Comparison of ENCODE assay signal across 17 cellular contexts in the genomic region with DNA sequence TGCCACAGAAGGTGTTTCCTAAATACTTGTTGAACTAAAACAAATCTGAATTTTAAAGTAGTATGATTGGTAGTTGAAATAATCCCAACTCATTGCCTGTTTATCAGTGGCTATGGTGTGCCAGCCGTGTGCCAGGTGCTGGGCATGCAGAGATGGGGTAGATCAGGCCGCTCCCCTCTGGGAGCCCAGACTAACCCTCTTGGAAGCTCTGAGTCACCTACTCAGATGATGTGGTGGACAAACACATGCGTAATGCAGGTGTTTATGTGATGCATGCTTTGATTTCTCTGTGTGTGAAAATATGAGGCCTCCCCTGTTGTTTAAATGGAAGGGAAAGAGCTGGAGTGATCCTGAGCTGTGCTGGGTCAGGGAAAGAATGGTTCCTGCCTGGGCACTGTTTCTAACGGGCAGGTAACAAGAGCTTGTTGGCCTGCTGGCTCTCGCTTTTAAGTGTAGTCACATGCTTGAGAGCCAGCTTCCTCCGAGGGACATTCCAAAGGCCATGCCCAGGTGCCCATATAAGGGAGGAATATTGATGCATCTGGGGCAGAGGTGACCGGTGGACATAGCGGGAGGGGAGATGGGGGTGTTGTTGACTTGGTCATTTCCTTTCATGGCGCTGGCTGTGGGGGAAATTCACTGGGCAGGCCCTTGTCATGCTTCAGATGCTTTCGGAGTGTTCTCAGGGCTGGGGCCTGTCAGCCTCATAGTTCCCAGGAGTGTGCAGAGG. TPM values are rescaled to one million over a fixed set of nuclear protein-coding genes. Genes with fewer than 3 reads are reported as not detected.
DNase-seq lines count a peak whose midpoint lies in the region; ATAC-seq and TF ChIP-seq lines count a peak whose summit lies in the region.
"Had no signal": no experiment of that assay in that cellular context is flagged by ENCODE, and none has a peak within 500 bp of the region (broad histone marks: within the 10 kb centered on the region; RNA-seq: fewer than 3 reads in every experiment).

No MANE protein-coding gene starts in this region.

- H3K27me3 Mint-ChIP-seq in H9 (ENCODE audit: low read depth) (no peaks in the 10 kb centered on the region; the same call in 1 of the 2 replicates), immature natural killer cell (ENCODE audit: low read depth in 3 of 3) (no peaks in the 10 kb centered on the region)
- H3K27me3 Mint-ChIP-seq: stimulated activated naive CD8-positive, alpha-beta T cell treated with anti-CD3 and anti-CD28 coated beads, Interleukin-15, amount 100 ng/mL, for 72 hours had no signal

- H3K36me3 ChIP-seq in lower lobe of right lung: peaks cover 88% of the 10 kb centered on the region
- H3K36me3 ChIP-seq in vagina: peaks cover 0 to 59% of the 10 kb centered on the region in 2 donors

- H2BK20ac ChIP-seq in H9 (ENCODE audit: low read depth, low read length, poor library complexity, severe bottlenecking): no peak overlapping the region

- H3K36me3 Mint-ChIP-seq in activated naive CD4-positive, alpha-beta T cell treated with anti-CD3 and anti-CD28 coated beads, Interleukin-2, amount 50 U/mL, for 72 hours: peaks cover 0 to 13% of the 10 kb centered on the region in 2 donors
- H3K36me3 Mint-ChIP-seq in H9 (ENCODE audit: insufficient read depth in 1 of 3, low read depth in 3 of 3): peaks cover 38 to 73% (median 61%) of the 10 kb centered on the region in 3 experiments
- peaks cover 9 to 44% (median 15%) of the 10 kb centered on the region in 3 donors for H3K36me3 Mint-ChIP-seq in immature natural killer cell

- no CpG with 5 or more reads among the region's 10 CpGs for whole genome bisulfite sequencing in H9 (ENCODE audit: extremely low coverage, insufficient read length, low lambda C conversion rate)

- no peak overlapping the region for H2BK120ac ChIP-seq in H9 (ENCODE audit: low read depth, low read length, poor library complexity, severe bottlenecking)

- H3K9me3 Mint-ChIP-seq in activated naive CD4-positive, alpha-beta T cell treated with anti-CD3 and anti-CD28 coated beads, Interleukin-2, amount 50 U/mL, for 72 hours: no peaks in the 10 kb centered on the region
- H3K9me3 Mint-ChIP-seq in H9 (no peaks in the 10 kb centered on the region), immature natural killer cell (no peaks in the 10 kb centered on the region)
- H3K9me3 Mint-ChIP-seq: neural progenitor cell; stimulated activated naive CD8-positive, alpha-beta T cell treated with anti-CD3 and anti-CD28 coated beads, Interleukin-15, amount 100 ng/mL, for 72 hours had no signal

- no peak overlapping the region for H2BK15ac ChIP-seq in H9 (ENCODE audit: low read depth, low read length)

- peaks cover 23% of the 10 kb centered on the region for H3K4me1 ChIP-seq in lower lobe of right lung
- H3K4me1 ChIP-seq in vagina: peaks cover 8% of the 10 kb centered on the region
- no peaks in the 10 kb centered on the region for H3K4me1 ChIP-seq in H9 (ENCODE audit: insufficient read depth, low read length)
- H3K4me1 ChIP-seq: neural progenitor cell had no signal

- H3K79me2 ChIP-seq in H9 (ENCODE audit: insufficient read depth, low read length): peaks cover 6% of the 10 kb centered on the region; the same call in 1 of the 2 replicates

- no peak overlapping the region for H3K4ac ChIP-seq in H9 (ENCODE audit: low read depth, low read length)

- H3K27ac Mint-ChIP-seq in activated naive CD4-positive, alpha-beta T cell treated with anti-CD3 and anti-CD28 coated beads, Interleukin-2, amount 50 U/mL, for 72 hours: peak overlapping the region; percentile 11 to 44
- H3K27ac Mint-ChIP-seq in H9 (peak overlapping the region in 1 of 3 experiments; percentile 79; a peak in 1 of 7 replicates), immature natural killer cell (no peak overlapping the region)
- H3K27ac Mint-ChIP-seq: neural progenitor cell had no signal

- H2AFZ ChIP-seq in H9 (ENCODE audit: low read length): no peak overlapping the region
- H2AFZ ChIP-seq: neural progenitor cell had no signal

- no peak overlapping the region for H4K5ac ChIP-seq in H9 (ENCODE audit: insufficient read length, low read depth, low read length)

- H3K4me3 Mint-ChIP-seq in H9 (no peak overlapping the region), immature natural killer cell (no peak overlapping the region)
- H3K4me3 Mint-ChIP-seq: neural progenitor cell; stimulated activated naive CD8-positive, alpha-beta T cell treated with anti-CD3 and anti-CD28 coated beads, Interleukin-15, amount 100 ng/mL, for 72 hours had no signal

- H2BK12ac ChIP-seq in H9 (ENCODE audit: insufficient read length, low read depth, low read length): no peak overlapping the region

- no peak overlapping the region for H3T11ph ChIP-seq in H9 (ENCODE audit: low read length)

- no peak overlapping the region for H2BK5ac ChIP-seq in H9 (ENCODE audit: insufficient read length, low read length)

- H3K9ac ChIP-seq in H9 (ENCODE audit: extremely low read depth, insufficient read length, low read length): no peak overlapping the region
- H3K9ac ChIP-seq: neural progenitor cell had no signal

- H3K4me3 ChIP-seq in epithelial cell of esophagus (ENCODE audit: low read length) (no peak overlapping the region), lower lobe of right lung (no peak overlapping the region), vagina (no peak overlapping the region)
- H3K4me3 ChIP-seq: neural progenitor cell had no signal

- ATAC-seq in activated naive CD4-positive, alpha-beta T cell treated with anti-CD3 and anti-CD28 coated beads, Interleukin-2, amount 50 U/mL, for 72 hours: peak in 1 of 2 donors; percentile 41
- ATAC-seq in lower lobe of right lung: peak; percentile 91 to 93
- ATAC-seq: stimulated activated naive CD8-positive, alpha-beta T cell treated with anti-CD3 and anti-CD28 coated beads, Interleukin-15, amount 100 ng/mL, for 72 hours had no signal

- no peak overlapping the region for H3K14ac ChIP-seq in H9 (ENCODE audit: insufficient read depth, low read length)

- H3K4me1 Mint-ChIP-seq in H9: no peaks in the 10 kb centered on the region
- H3K4me1 Mint-ChIP-seq in immature natural killer cell: peaks cover 20 to 26% of the 10 kb centered on the region in 2 donors

- H2AK5ac ChIP-seq in H9 (ENCODE audit: insufficient read length, low read length): no peak overlapping the region

- H4K8ac ChIP-seq in H9 (replicated peaks; ENCODE audit: insufficient read length, low read depth, low read length): no peak overlapping the region

- no peak for DNase-seq in activated naive CD4-positive, alpha-beta T cell treated with anti-CD3 and anti-CD28 coated beads, Interleukin-2, amount 50 U/mL, for 72 hours (ENCODE audit: low spot score in 2 of 2)
- DNase-seq in activated naive CD4-positive, alpha-beta T cell (lab: John Stamatoyannopoulos, UW): no peak
- DNase-seq in epithelial cell of esophagus (ENCODE audit: low read depth): peak; percentile 41
- DNase-seq in lower lobe of right lung: peak; percentile 63
- no peak for DNase-seq in vagina (ENCODE audit: extremely low spot score in 2 of 2)
- no peak for DNase-seq in NCI-H82 (lab: John Stamatoyannopoulos, UW)
- DNase-seq in H9: no peak
- DNase-seq in immature natural killer cell: no peak
- DNase-seq: activated CD8-positive, alpha-beta memory T cell treated with anti-CD3 and anti-CD28 coated beads for 24 hours; anterior cingulate cortex; NCI-H1105 treated with DMSO at 0.1 percent for 48 hours; NK-92 treated with Interleukin-12 subunit alpha and Interleukin-12 subunit beta, amount 100 ng/mL, for 24 hours; stimulated activated naive CD8-positive, alpha-beta T cell treated with anti-CD3 and anti-CD28 coated beads, Interleukin-15, amount 100 ng/mL, for 72 hours; T-helper 1 cell had no signal

- no peak overlapping the region for H3K4me2 ChIP-seq in H9 (ENCODE audit: insufficient read depth, insufficient read length, low read length)
- H3K4me2 ChIP-seq: neural progenitor cell had no signal

- H4K20me1 ChIP-seq in H9 (ENCODE audit: control insufficient read depth, insufficient read depth, insufficient read length): no peaks in the 10 kb centered on the region

- H3K27ac ChIP-seq in lower lobe of right lung (peak overlapping the region; percentile 74), vagina (peak overlapping the region; percentile 28), H9 (ENCODE audit: insufficient read length, low read depth, low read length) (no peak overlapping the region)
- H3K27ac ChIP-seq: epithelial cell of prostate, HL-60, neural progenitor cell had no signal

- no peak overlapping the region for H3K18ac ChIP-seq in H9 (ENCODE audit: insufficient read length, low read depth, low read length)

- H3K27me3 ChIP-seq in lower lobe of right lung (ENCODE audit: low read depth) (no peaks in the 10 kb centered on the region), vagina (no peaks in the 10 kb centered on the region), H9 (ENCODE audit: insufficient read depth, low read length) (no peaks in the 10 kb centered on the region)
- H3K27me3 ChIP-seq: neural progenitor cell had no signal

- no peak for TF ChIP-seq CTCF in epithelial cell of esophagus (IDR thresholded peaks at IDR 0.05; ENCODE audit: insufficient read depth, low read depth, low read length, missing control alignments)
- TF ChIP-seq CTCF in lower lobe of right lung (IDR thresholded peaks at IDR 0.05): no peak
- TF ChIP-seq CTCF in vagina (IDR thresholded peaks at IDR 0.05): no peak
- no peak for TF ChIP-seq CTCF in H9 (conservative IDR thresholded peaks at IDR 0.05)

- TF ChIP-seq POLR2A in vagina (IDR thresholded peaks at IDR 0.05): no peak

- H3K56ac ChIP-seq in H9 (ENCODE audit: insufficient read length, low read depth, low read length): no peak overlapping the region

- no peaks in the 10 kb centered on the region for H3K9me3 ChIP-seq in lower lobe of right lung
- H3K9me3 ChIP-seq in vagina: no peaks in the 10 kb centered on the region
- no peaks in the 10 kb centered on the region for H3K9me3 ChIP-seq in H9 (ENCODE audit: control insufficient read depth, low read depth, low read length)

- no peak overlapping the region for H3K23ac ChIP-seq in H9 (ENCODE audit: insufficient read length, low read depth, low read length)

- H3K23me2 ChIP-seq in H9 (ENCODE audit: insufficient read length, low read depth, low read length, poor library complexity, severe bottlenecking): no peaks in the 10 kb centered on the region

- no peak overlapping the region for H4K91ac ChIP-seq in H9 (ENCODE audit: insufficient read length, low read depth, low read length)

- peaks cover 6% of the 10 kb centered on the region for H3K79me1 ChIP-seq in H9 (ENCODE audit: insufficient read depth, low read depth, low read length, poor library complexity, severe bottlenecking)

- intact Hi-C loops in lower lobe of right lung (cut with DNase I) (no loop called here), vagina (cut with DNase I) (no loop called here)

RNA-seq across cellular contexts. Expression of a gene that starts 10.2 kb away (rescaled TPM):
- total RNA-seq in activated naive CD4-positive, alpha-beta T cell treated with anti-CD3 and anti-CD28 coated beads, Interleukin-2, amount 50 U/mL, for 72 hours: 10 to 100 TPM; 54.9 to 62.3 TPM
- total RNA-seq in lower lobe of right lung (72.2 TPM), vagina (61.6 TPM), H9 (2021) (61.4 and 63.3 TPM in 2 replicates)
- 10 to 100 TPM; 34.9 to 55.9 (median 37.7) TPM for polyA plus RNA-seq in immature natural killer cell

RNA-seq across cellular contexts. Expression of a gene that starts 28.8 kb away (rescaled TPM):
- 10 to 100 TPM; 30.8 to 50.4 TPM for total RNA-seq in activated naive CD4-positive, alpha-beta T cell treated with anti-CD3 and anti-CD28 coated beads, Interleukin-2, amount 50 U/mL, for 72 hours
- 39.3 TPM for total RNA-seq in lower lobe of right lung
- total RNA-seq in vagina: 34.6 TPM
- 52.3 and 54.1 TPM in 2 replicates for total RNA-seq in H9 (2021)
- polyA plus RNA-seq in immature natural killer cell: 10 to 100 TPM; 29.0 to 34.4 (median 32.4) TPM

RNA-seq across cellular contexts. Expression of a gene that starts 56.0 kb away (rescaled TPM):
- total RNA-seq in activated naive CD4-positive, alpha-beta T cell treated with anti-CD3 and anti-CD28 coated beads, Interleukin-2, amount 50 U/mL, for 72 hours: 10 to 100 TPM; 17.9 to 32.8 TPM
- total RNA-seq in lower lobe of right lung (84.5 TPM), vagina (42.2 TPM), H9 (2021) (57.0 TPM in 2 replicates)
- 10 to 100 TPM; 36.2 to 81.9 (median 73.8) TPM for polyA plus RNA-seq in immature natural killer cell

Comparison
In these comparisons a context has a peak if more than half of its experiments do, and no peak if none do; other contexts are left out.
1. DNase-seq: peak in epithelial cell of esophagus (single experiment) and lower lobe of right lung (single experiment); none in activated naive CD4-positive, alpha-beta T cell treated with anti-CD3 and anti-CD28 coated beads, Interleukin-2, amount 50 U/mL, for 72 hours (0 of 2), activated naive CD4-positive, alpha-beta T cell (0 of 4), vagina (0 of 2), NCI-H82 (single experiment), H9 (single experiment) and immature natural killer cell (0 of 3).
2. H3K27ac Mint-ChIP-seq: peak in activated naive CD4-positive, alpha-beta T cell treated with anti-CD3 and anti-CD28 coated beads, Interleukin-2, amount 50 U/mL, for 72 hours (2 of 2); none in immature natural killer cell (0 of 6).